27 cellular contexts compared by ENCODE assay signal in genomic region chr3:5358911-5359310, GRCh38.
"Had no signal": no experiment of that assay in that cellular context is flagged by ENCODE, and none has a peak within 500 bp of the region (broad histone marks: within the 10 kb centered on the region; RNA-seq: fewer than 3 reads in every experiment).

No MANE protein-coding gene starts in this region.

- FAIRE-seq: urothelium cell line had no signal

- H3K27me3 ChIP-seq: stomach, suprapubic skin, testis, thyroid gland, tibial artery, tibial nerve, transverse colon, upper lobe of left lung, upper lobe of right lung, uterus, vagina had no signal

- DNase-seq: stimulated activated CD4-positive, alpha-beta T cell treated with anti-CD3 and anti-CD28 coated beads, Interleukin-2, amount 100 ng/mL, for 48 hours; stimulated activated CD4-positive, alpha-beta T cell treated with anti-CD3 and anti-CD28 coated beads, Interleukin-4, amount 100 ng/mL, for 1 hour; stimulated activated CD4-positive, alpha-beta T cell treated with anti-CD3 and anti-CD28 coated beads, Interleukin-4, amount 100 ng/mL, for 24 hours; stimulated activated CD4-positive, alpha-beta T cell treated with anti-CD3 and anti-CD28 coated beads, Interleukin-4, amount 100 ng/mL, for 4 hours; stimulated activated CD8-positive, alpha-beta memory T cell treated with anti-CD3 and anti-CD28 coated beads, Interleukin-4, amount 100 ng/mL, for 48 hours; stimulated activated naive B cell treated with anti-CD40 and anti-IgM and Interleukin-4, amounts not matched to agents 10 μg/mL and 1 μg/mL and 100 μg/mL, for 72 hours; stimulated activated naive CD4-positive, alpha-beta T cell; stimulated activated naive CD4-positive, alpha-beta T cell treated with Interleukin-2 at 50 U/mL for 16 hours; stimulated activated naive CD8-positive, alpha-beta T cell treated with anti-CD3 and anti-CD28 coated beads, Interleukin-15, amount 100 ng/mL, for 72 hours; stimulated activated naive CD8-positive, alpha-beta T cell treated with anti-CD3 and anti-CD28 coated beads, Interleukin-15, Interleukin-2, amounts not matched to agents 100 U/mL and 50 U/mL, for 24 hours; stomach; substantia nigra; testis; thyroid gland; tibial artery; transverse colon; trophoblast cell; upper lobe of left lung; upper lobe of right lung; uterus had no signal

- H3K27ac ChIP-seq: stomach, suprapubic skin, testis, thoracic aorta, thyroid gland, tibial artery, tibial nerve, transverse colon, upper lobe of left lung, upper lobe of right lung, uterus, vagina had no signal

- H3K4me1 ChIP-seq: stomach, suprapubic skin, testis, thyroid gland, tibial artery, tibial nerve, transverse colon, upper lobe of left lung, upper lobe of right lung, uterus, vagina had no signal

- ATAC-seq: stimulated activated effector memory CD8-positive, alpha-beta T cell treated with anti-CD3 and anti-CD28 coated beads, Interleukin-12 subunit alpha, Interleukin-12 subunit beta, amount 100 ng/mL, for 72 hours; stimulated activated memory B cell treated with anti-CD40 and anti-IgM and Interleukin-4, amounts not matched to agents 10 μg/mL and 1 μg/mL and 100 μg/mL, for 72 hours; stimulated activated naive B cell treated with anti-CD40 and anti-IgM and Interleukin-4, amounts not matched to agents 10 μg/mL and 1 μg/mL and 100 μg/mL, for 72 hours; stimulated activated naive CD8-positive, alpha-beta T cell treated with anti-CD3 and anti-CD28 coated beads, Interleukin-15, amount 100 ng/mL, for 72 hours; stimulated activated naive CD8-positive, alpha-beta T cell treated with anti-CD3 and anti-CD28 coated beads, Interleukin-15, Interleukin-2, amounts not matched to agents 100 U/mL and 50 U/mL, for 24 hours; upper lobe of right lung had no signal

- H3K9me3 ChIP-seq: suprapubic skin, testis, thoracic aorta, thyroid gland, tibial artery, transverse colon, upper lobe of right lung, uterus, vagina had no signal

- H3K36me3 ChIP-seq: stomach, suprapubic skin, thoracic aorta, thyroid gland, tibial artery, tibial nerve, transverse colon, upper lobe of left lung, upper lobe of right lung, uterus, vagina had no signal

- H3K4me3 ChIP-seq: stomach, suprapubic skin, testis, thoracic aorta, thyroid gland, tibial artery, tibial nerve, transverse colon, upper lobe of left lung, upper lobe of right lung, uterus, vagina had no signal
